ENCODE assay signal across 26 cellular contexts in genomic region chr7:22611758-22612079, GRCh38.
DNase-seq lines count a peak whose midpoint lies in the region; ATAC-seq and TF ChIP-seq lines count a peak whose summit lies in the region.
"Had no signal": no experiment of that assay in that cellular context is flagged by ENCODE, and none has a peak within 500 bp of the region (broad histone marks: within the 10 kb centered on the region; RNA-seq: fewer than 3 reads in every experiment).

No MANE protein-coding gene starts in this region.

- POLR2A ChIA-PET in SK-N-SH (lab: Yijun Ruan, JAX) = no interaction called here

- peak overlapping the region; percentile 47 to 72; a peak in 1 of 4 replicates for H3K27ac ChIP-seq in SK-N-SH (ENCODE audit: low read depth in 2 of 2, low read length in 1 of 2)
- H3K27ac ChIP-seq: upper lobe of left lung had no signal

- no peak; the same call in 1 of the 3 replicates for ATAC-seq in SK-N-SH treated with all-trans-retinoic acid at 6 μM for 48 hours
- ATAC-seq in HG03565 (IDR thresholded peaks at IDR 0.05; ENCODE audit: unreplicated experiment) = peak; percentile 53
- peak; percentile 71 to 89 for ATAC-seq in stimulated activated naive B cell treated with anti-CD40 and anti-IgM and Interleukin-4, amounts not matched to agents 10 μg/mL and 1 μg/mL and 100 μg/mL, for 72 hours (replicated peaks)
- ATAC-seq: activated CD4-positive, alpha-beta T cell treated with anti-CD3 and anti-CD28 coated beads for 36 hours; activated CD8-positive, alpha-beta memory T cell treated with anti-CD3 and anti-CD28 coated beads, Interleukin-2, amount 10 ng/mL, durations not matched to agents 7 days and 5 days had no signal

- no peaks in the 10 kb centered on the region for H3K27me3 Mint-ChIP-seq in HFFc6 (ENCODE audit: insufficient read depth)
- no peaks in the 10 kb centered on the region for H3K27me3 Mint-ChIP-seq in stimulated activated naive B cell treated with anti-CD40 and anti-IgM and Interleukin-4, amounts not matched to agents 10 μg/mL and 1 μg/mL and 100 μg/mL, for 72 hours

- H3K27ac Mint-ChIP-seq in HFFc6 = peak overlapping the region; percentile 46
- peak overlapping the region; percentile 81 for H3K27ac Mint-ChIP-seq in stimulated activated naive B cell treated with anti-CD40 and anti-IgM and Interleukin-4, amounts not matched to agents 10 μg/mL and 1 μg/mL and 100 μg/mL, for 72 hours
- H3K27ac Mint-ChIP-seq: activated CD4-positive, alpha-beta T cell treated with anti-CD3 and anti-CD28 coated beads for 36 hours; activated CD8-positive, alpha-beta memory T cell treated with anti-CD3 and anti-CD28 coated beads, Interleukin-2, amount 10 ng/mL, durations not matched to agents 7 days and 5 days; activated naive CD8-positive, alpha-beta T cell treated with anti-CD3 and anti-CD28 coated beads, Interleukin-2, amount 10 ng/mL, durations not matched to agents 7 days and 5 days had no signal

- H3K36me3 Mint-ChIP-seq in HFFc6 (ENCODE audit: low read depth) = peaks cover 13% of the 10 kb centered on the region
- peaks cover 9 to 23% of the 10 kb centered on the region in 2 donors for H3K36me3 Mint-ChIP-seq in stimulated activated naive B cell treated with anti-CD40 and anti-IgM and Interleukin-4, amounts not matched to agents 10 μg/mL and 1 μg/mL and 100 μg/mL, for 72 hours
- H3K36me3 Mint-ChIP-seq: activated CD8-positive, alpha-beta memory T cell treated with anti-CD3 and anti-CD28 coated beads, Interleukin-2, amount 10 ng/mL, durations not matched to agents 7 days and 5 days had no signal

- H3K9ac ChIP-seq in SK-N-SH = no peak overlapping the region

- no peaks in the 10 kb centered on the region for H3K9me3 ChIP-seq in SK-N-SH
- H3K9me3 ChIP-seq: upper lobe of left lung had no signal

- H3F3A ChIP-seq in SK-N-SH (replicated peaks; ENCODE audit: insufficient read depth) = peaks cover 13% of the 10 kb centered on the region

- H3K9me2 ChIP-seq in SK-N-SH = no peaks in the 10 kb centered on the region

- peaks cover 0 to 3% of the 10 kb centered on the region in 2 experiments; a peak in 2 of 4 replicates for H3K4me1 ChIP-seq in SK-N-SH (ENCODE audit: control insufficient read depth in 1 of 2, insufficient read depth in 2 of 2, low read depth in 1 of 2, low read length in 1 of 2)
- H3K4me1 ChIP-seq: HAP-1, spleen had no signal

- DNase-seq in SK-N-SH (no peak), HFFc6 (no peak), NCI-H1436 treated with DMSO at 0.1 percent for 48 hours (lab: John Stamatoyannopoulos, UW) (no peak), NCI-H446 treated with DMSO at 0.1 percent for 48 hours (lab: John Stamatoyannopoulos, UW) (no peak), SIG-M5 treated with dmso at 0.1 percent for 504 hours (lab: John Stamatoyannopoulos, UW; ENCODE audit: unreplicated experiment) (no peak)
- DNase-seq in stimulated activated naive B cell treated with anti-CD40 and anti-IgM and Interleukin-4, amounts not matched to agents 10 μg/mL and 1 μg/mL and 100 μg/mL, for 72 hours = no peak
- DNase-seq: 8988T; activated CD4-positive, alpha-beta T cell treated with anti-CD3 and anti-CD28 coated beads for 36 hours; activated CD8-positive, alpha-beta memory T cell treated with anti-CD3 and anti-CD28 coated beads, Interleukin-2, amount 10 ng/mL, durations not matched to agents 7 days and 5 days; activated naive CD8-positive, alpha-beta T cell treated with anti-CD3 and anti-CD28 coated beads, Interleukin-2, amount 10 ng/mL, durations not matched to agents 7 days and 5 days; cerebellar nuclear complex; DMS79 treated with DMSO at 0.1 percent for 48 hours; foreskin melanocyte; hypothalamus; NCI-H1048; NCI-H1930; nucleus accumbens; retina; spleen; stimulated activated CD4-positive, alpha-beta T cell treated with anti-CD3 and anti-CD28 coated beads, Interleukin-4, amount 100 ng/mL, for 4 hours; T-helper 9 cell; upper lobe of left lung had no signal

- peaks cover under 1% of the 10 kb centered on the region for H3K9me3 Mint-ChIP-seq in HFFc6
- peaks cover under 1 to 2% of the 10 kb centered on the region in 2 donors for H3K9me3 Mint-ChIP-seq in stimulated activated naive B cell treated with anti-CD40 and anti-IgM and Interleukin-4, amounts not matched to agents 10 μg/mL and 1 μg/mL and 100 μg/mL, for 72 hours

- H3K4me3 Mint-ChIP-seq in HFFc6 = no peak overlapping the region
- H3K4me3 Mint-ChIP-seq in stimulated activated naive B cell treated with anti-CD40 and anti-IgM and Interleukin-4, amounts not matched to agents 10 μg/mL and 1 μg/mL and 100 μg/mL, for 72 hours = peak overlapping the region; percentile 7 to 69
- H3K4me3 Mint-ChIP-seq: activated CD4-positive, alpha-beta T cell treated with anti-CD3 and anti-CD28 coated beads for 36 hours; activated CD8-positive, alpha-beta memory T cell treated with anti-CD3 and anti-CD28 coated beads, Interleukin-2, amount 10 ng/mL, durations not matched to agents 7 days and 5 days; activated naive CD8-positive, alpha-beta T cell treated with anti-CD3 and anti-CD28 coated beads, Interleukin-2, amount 10 ng/mL, durations not matched to agents 7 days and 5 days had no signal

- 13% methylated on average over 4 of the region's 4 CpGs for WGBS in SK-N-SH (ENCODE audit: low lambda C conversion rate)

- TF ChIP-seq CTCF in SK-N-SH (IDR thresholded peaks at IDR 0.05) (no peak), HFFc6 (IDR thresholded peaks at IDR 0.05) (no peak)

- H2AFZ ChIP-seq in SK-N-SH (ENCODE audit: low read depth) = no peak overlapping the region

- no peak overlapping the region for H3K4me2 ChIP-seq in SK-N-SH

- TF ChIP-seq EP300 in SK-N-SH (IDR thresholded peaks at IDR 0.05; ENCODE audit: borderline replicate concordance in 1 of 2, low read depth in 1 of 2, low read length in 1 of 2) = no peak

- CTCF ChIA-PET in SK-N-SH (lab: Yijun Ruan, JAX) = interaction anchor here (2.0 kb wide), 1 partner anchor 443 kb away, joined by 8 read pairs; no protein-coding TSS in a partner anchor

- H3K36me3 ChIP-seq in SK-N-SH (replicated peaks in 1 of 2; ENCODE audit: control insufficient read depth in 1 of 2, insufficient read depth in 2 of 2, low read length in 1 of 2) = no peaks in the 10 kb centered on the region
- H3K36me3 ChIP-seq: HAP-1, spleen, upper lobe of left lung had no signal

- H3K4me1 Mint-ChIP-seq in HFFc6 (ENCODE audit: low read depth) = peaks cover 11% of the 10 kb centered on the region
- peaks cover 31 to 33% of the 10 kb centered on the region in 2 donors for H3K4me1 Mint-ChIP-seq in stimulated activated naive B cell treated with anti-CD40 and anti-IgM and Interleukin-4, amounts not matched to agents 10 μg/mL and 1 μg/mL and 100 μg/mL, for 72 hours
- H3K4me1 Mint-ChIP-seq: activated CD8-positive, alpha-beta memory T cell treated with anti-CD3 and anti-CD28 coated beads, Interleukin-2, amount 10 ng/mL, durations not matched to agents 7 days and 5 days had no signal

- H3K4me3 ChIP-seq in SK-N-SH (ENCODE audit: low read depth in 2 of 2, low read length in 1 of 2) = no peak overlapping the region
- H3K4me3 ChIP-seq: HAP-1, lung, spleen, upper lobe of left lung had no signal

- no peak for TF ChIP-seq RAD21 in SK-N-SH (IDR thresholded peaks at IDR 0.05; ENCODE audit: low read length)

- H3K27me3 ChIP-seq in SK-N-SH (ENCODE audit: insufficient read depth) = no peaks in the 10 kb centered on the region
- H3K27me3 ChIP-seq: spleen, upper lobe of left lung had no signal

- no peaks in the 10 kb centered on the region for H3K79me2 ChIP-seq in SK-N-SH (ENCODE audit: insufficient read depth)

- no peaks in the 10 kb centered on the region for H4K20me1 ChIP-seq in SK-N-SH (ENCODE audit: insufficient read depth)

TF ChIP-seq in SK-N-SH, 30 proteins besides CTCF, POLR2A, EP300 and RAD21 (continues in another document):
- TF ChIP-seq EZH2phosphoT487 (IDR thresholded peaks at IDR 0.05; ENCODE audit: borderline replicate concordance, low read depth) (no peak), FOSL2 (IDR thresholded peaks at IDR 0.05; ENCODE audit: borderline replicate concordance, low read depth) (no peak), TCF12 (IDR thresholded peaks at IDR 0.05) (no peak), CHD2 (IDR thresholded peaks at IDR 0.05; ENCODE audit: low read length, partially characterized antibody) (no peak), SIN3A (IDR thresholded peaks at IDR 0.05; ENCODE audit: borderline replicate concordance, low read depth, low read length) (no peak), YY1 (IDR thresholded peaks at IDR 0.05; ENCODE audit: low read depth) (no peak)
- TF ChIP-seq, protein P1, sequence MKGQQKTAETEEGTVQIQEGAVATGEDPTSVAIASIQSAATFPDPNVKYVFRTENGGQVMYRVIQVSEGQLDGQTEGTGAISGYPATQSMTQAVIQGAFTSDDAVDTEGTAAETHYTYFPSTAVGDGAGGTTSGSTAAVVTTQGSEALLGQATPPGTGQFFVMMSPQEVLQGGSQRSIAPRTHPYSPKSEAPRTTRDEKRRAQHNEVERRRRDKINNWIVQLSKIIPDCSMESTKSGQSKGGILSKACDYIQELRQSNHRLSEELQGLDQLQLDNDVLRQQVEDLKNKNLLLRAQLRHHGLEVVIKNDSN (IDR thresholded peaks at IDR 0.05; ENCODE audit: borderline replicate concordance, low read depth) = no peak

TF ChIP-seq in SK-N-SH treated with all-trans-retinoic acid at 6 μM for 48 hours, 23 proteins besides CTCF, POLR2A, EP300 and RAD21 (continues in another document):
- TF ChIP-seq TOX (CRISPR knock-in tag; IDR thresholded peaks at IDR 0.05; ENCODE audit: borderline replicate concordance) (no peak), ZNF8 (CRISPR knock-in tag; IDR thresholded peaks at IDR 0.05) (no peak), BACH2 (CRISPR knock-in tag; IDR thresholded peaks at IDR 0.05; ENCODE audit: borderline replicate concordance) (no peak), POU6F1 (CRISPR knock-in tag; IDR thresholded peaks at IDR 0.05; ENCODE audit: borderline replicate concordance, low read depth) (no peak)
